25 cellular contexts compared by ENCODE assay signal in genomic region chr6:36436466-36436865, GRCh38. TPM values are rescaled to one million over a fixed set of nuclear protein-coding genes. Genes with fewer than 3 reads are reported as not detected.
DNase-seq lines count a peak whose midpoint lies in the region; ATAC-seq and TF ChIP-seq lines count a peak whose summit lies in the region.
"Had no signal": no experiment of that assay in that cellular context is flagged by ENCODE, and none has a peak within 500 bp of the region (broad histone marks: within the 10 kb centered on the region; RNA-seq: fewer than 3 reads in every experiment).

No MANE protein-coding gene starts in this region.

- no peaks in the 10 kb centered on the region for H4K20me1 ChIP-seq in osteoblast (ENCODE audit: insufficient read depth, low read length)

- H3K27me3 ChIP-seq in osteoblast (ENCODE audit: insufficient read depth, low read length) = no peaks in the 10 kb centered on the region
- H3K27me3 ChIP-seq: body of pancreas had no signal

- TF ChIP-seq CTCF in cardiac fibroblast (IDR thresholded peaks at IDR 0.05; ENCODE audit: low read depth, low read length) (no peak), osteoblast (IDR thresholded peaks at IDR 0.05; ENCODE audit: extremely low read depth, low read depth, low read length) (no peak)

- intact Hi-C loops in left ventricle myocardium superior (cut with micrococcal nuclease) = no loop called here

- H3K4me1 ChIP-seq in osteoblast (ENCODE audit: insufficient read depth, low read length) = peaks cover 36% of the 10 kb centered on the region

- H3K4me3 ChIP-seq in cardiac fibroblast (replicated peaks in 1 of 2; ENCODE audit: low read depth in 2 of 2, low read length in 2 of 2) = no peak overlapping the region
- no peak overlapping the region for H3K4me3 ChIP-seq in osteoblast (ENCODE audit: insufficient read depth, low read length)
- H3K4me3 ChIP-seq: body of pancreas had no signal

- no peaks in the 10 kb centered on the region for H3K79me2 ChIP-seq in osteoblast (ENCODE audit: insufficient read depth, low read length)

- peak overlapping the region; percentile 82 for H3K27ac ChIP-seq in osteoblast (ENCODE audit: low read depth, low read length)
- H3K27ac ChIP-seq: body of pancreas, epithelial cell of prostate, VCaP had no signal

- no peaks in the 10 kb centered on the region for H3K9me3 ChIP-seq in osteoblast (ENCODE audit: low read depth, low read length)
- H3K9me3 ChIP-seq: body of pancreas had no signal

- H2AFZ ChIP-seq in osteoblast (ENCODE audit: low read length) = no peak overlapping the region

- peak overlapping the region; percentile 2 for H3K4me2 ChIP-seq in osteoblast (ENCODE audit: insufficient read depth, low read length)

- DNase-seq in EH (ENCODE audit: low read depth) (peak; percentile 93), HT1080 (ENCODE audit: low read depth) (peak; percentile 62), cardiac fibroblast (ENCODE audit: low read depth in 2 of 2) (peak; percentile 81 to 88), osteoblast (ENCODE audit: insufficient read length, low spot score, missing footprints) (peak; percentile 82), left ventricle myocardium superior (no peak)
- DNase-seq: activated CD4-positive, alpha-beta T cell treated with anti-CD3 and anti-CD28 coated beads, Interleukin-2, amount 50 U/mL, for 1 hour; activated naive CD4-positive, alpha-beta T cell treated with anti-CD3 and anti-CD28 coated beads, Interleukin-2, amount 10 ng/mL, durations not matched to agents 7 days and 5 days; AML-193; body of pancreas; dermis blood vessel endothelial cell; DMS79 treated with DMSO at 0.1 percent for 48 hours; GOT3; NCI-H1417 treated with DMSO at 0.1 percent for 48 hours; NCI-H2171 treated with DMSO at 0.1 percent for 48 hours; NCI-H748 treated with DMSO at 0.1 percent for 48 hours; Right ventricle myocardium superior; T-cell had no signal

- no peaks in the 10 kb centered on the region for H3K36me3 ChIP-seq in osteoblast (ENCODE audit: insufficient read depth, low read length)

- ATAC-seq in HG02938 (IDR thresholded peaks at IDR 0.05; ENCODE audit: unreplicated experiment) (no peak), left ventricle myocardium superior (no peak), GM21529 (IDR thresholded peaks at IDR 0.05; ENCODE audit: unreplicated experiment) (no peak)
- ATAC-seq: body of pancreas, left lobe of liver, T-cell had no signal

RNA-seq across cellular contexts. Expression of gene PXT1, which starts 6.2 kb away (rescaled TPM):
- not detected in 2 replicates for total RNA-seq in HT1080 (2014; rRNA removed; shearing (Covaris generic))
- 0.03 TPM in 1 of 2 replicates, not detected in the other for polyA plus RNA-seq in HT1080 (2015; cell fraction: cytosol; rRNA removed)
- polyA plus RNA-seq in HT1080 (2015; cell fraction: nucleus; rRNA removed) = not detected in 2 replicates
- total RNA-seq in osteoblast (under 0.01 TPM in 1 of 2 replicates, not detected in the other), left ventricle myocardium superior (0.15 TPM)
- total RNA-seq: body of pancreas, dermis blood vessel endothelial cell, temporal lobe had no signal

RNA-seq across cellular contexts. Expression of gene KCTD20, which starts 6.3 kb away (rescaled TPM):
- total RNA-seq in HT1080 (2014; rRNA removed; shearing (Covaris generic)) = 26.0 and 29.9 TPM in 2 replicates
- 28.1 and 31.5 TPM in 2 replicates for polyA plus RNA-seq in HT1080 (2015; cell fraction: cytosol; rRNA removed)
- 15.3 and 18.8 TPM in 2 replicates for polyA plus RNA-seq in HT1080 (2015; cell fraction: nucleus; rRNA removed)
- total RNA-seq in osteoblast = 182 and 210 TPM in 2 replicates
- total RNA-seq in left ventricle myocardium superior = 21.9 TPM

RNA-seq across cellular contexts. Expression of gene ETV7, which starts 49.0 kb away (rescaled TPM):
- total RNA-seq in HT1080 (2014; rRNA removed; shearing (Covaris generic)) = not detected in 2 replicates
- polyA plus RNA-seq in HT1080 (2015; cell fraction: cytosol; rRNA removed) = not detected in 2 replicates
- not detected in 2 replicates for polyA plus RNA-seq in HT1080 (2015; cell fraction: nucleus; rRNA removed)
- 3.3 and 3.5 TPM in 2 replicates for total RNA-seq in osteoblast
- total RNA-seq in left ventricle myocardium superior = 0.15 TPM
- total RNA-seq: OCI-LY7, Right ventricle myocardium superior, temporal lobe had no signal
- polyA plus RNA-seq: neural cell had no signal
